ENCODE assay signal across 18 cellular contexts in the genomic region with DNA sequence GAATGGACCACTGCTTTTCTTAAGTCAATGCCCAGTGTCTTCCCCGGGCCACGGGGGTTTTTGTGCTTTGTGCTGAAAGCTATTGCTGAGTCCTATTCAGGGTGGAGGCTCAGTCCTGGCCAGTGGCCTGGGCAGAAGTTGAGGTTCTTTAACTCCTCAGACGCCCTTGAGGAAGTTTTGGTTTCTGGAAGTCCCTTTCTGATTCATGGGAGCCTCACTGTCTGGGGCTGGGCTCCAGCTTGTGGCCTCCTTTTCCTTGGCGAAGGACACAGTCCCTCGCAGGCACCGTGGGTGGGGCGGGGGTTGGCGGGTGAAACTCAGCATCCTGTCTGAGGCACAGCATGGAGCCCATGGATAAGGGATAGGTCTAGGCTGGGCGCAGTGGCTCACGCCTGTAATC.
"Had no signal": no experiment of that assay in that cellular context is flagged by ENCODE, and none has a peak within 500 bp of the region (broad histone marks: within the 10 kb centered on the region; RNA-seq: fewer than 3 reads in every experiment).

No MANE protein-coding gene starts in this region.

- H3K27ac ChIP-seq: body of pancreas, colonic mucosa, foreskin keratinocyte, SJSA1, tibial nerve had no signal

- H3K4me1 ChIP-seq: colonic mucosa, foreskin keratinocyte, SJSA1, tibial nerve had no signal

- H3K9me3 ChIP-seq: body of pancreas, colonic mucosa, mucosa of descending colon, SJSA1, tibial nerve had no signal

- ATAC-seq: activated CD4-positive, CD25-positive, alpha-beta regulatory T cell treated with anti-CD3 and anti-CD28 coated beads, Interleukin-2, amount 50 U/mL, for 24 hours; body of pancreas; foreskin keratinocyte; mucosa of descending colon; naive thymus-derived CD4-positive, alpha-beta T cell had no signal

- H3K36me3 ChIP-seq: colonic mucosa, SJSA1, tibial nerve had no signal

- H3K4me3 ChIP-seq: body of pancreas, colonic mucosa, mucosa of descending colon, SJSA1, skin epidermis, tibial nerve had no signal

- DNase-seq: activated CD4-positive, alpha-beta T cell treated with anti-CD3 and anti-CD28 coated beads, Interleukin-2, amount 50 U/mL, for 4 hours; activated T-cell treated with anti-CD3 and anti-CD28 coated beads, Interleukin-2, amount 50 U/mL, for 1 hour; body of pancreas; central memory CD4-positive, alpha-beta T cell; colonic mucosa; effector CD8-positive, alpha-beta T cell; foreskin keratinocyte; mucosa of descending colon; naive thymus-derived CD4-positive, alpha-beta T cell; retina; stimulated activated CD4-positive, alpha-beta T cell treated with anti-CD3 and anti-CD28 coated beads, Interleukin-4, amount 100 ng/mL, for 4 hours; stimulated activated CD8-positive, alpha-beta memory T cell treated with anti-CD3 and anti-CD28 coated beads, Interleukin-4, amount 100 ng/mL, for 48 hours; stimulated activated naive CD4-positive, alpha-beta T cell treated with Interleukin-2 at 50 U/mL for 16 hours; T1000 had no signal

- H3K27me3 ChIP-seq: body of pancreas, colonic mucosa, foreskin keratinocyte, tibial nerve had no signal
